In genomic region chr11:68714047-68714856, GRCh38 we compare ENCODE assay signal across 1 cellular context.
TF ChIP-seq lines count a peak whose summit lies in the region.

No MANE protein-coding gene starts in this region.

TF ChIP-seq in HepG2, 621 proteins besides CTCF, POLR2A, EP300 and RAD21:
- TF ChIP-seq REST (IDR thresholded peaks at IDR 0.05; ENCODE audit: borderline replicate concordance in 1 of 2, low read depth in 1 of 2, low read length in 2 of 2), result peak; percentile 22 to 82
- no peak for TF ChIP-seq ZNF782 (CRISPR knock-in tag; IDR thresholded peaks at IDR 0.05; ENCODE audit: borderline replicate concordance)
- TF ChIP-seq MBD4 (IDR thresholded peaks at IDR 0.05; ENCODE audit: borderline replicate concordance, low read length), result no peak
- no peak for TF ChIP-seq REPIN1 (CRISPR knock-in tag; IDR thresholded peaks at IDR 0.05; ENCODE audit: borderline replicate concordance, low read depth)
- TF ChIP-seq MIER2 (CRISPR knock-in tag; IDR thresholded peaks at IDR 0.05), result 0 out of 2 replicates have a peak, but pooled peaks have one; percentile 34
- no peak for TF ChIP-seq TP53 (CRISPR knock-in tag; conservative IDR thresholded peaks at IDR 0.05)
- TF ChIP-seq DMAP1 (CRISPR knock-in tag; IDR thresholded peaks at IDR 0.05), result no peak
- no peak for TF ChIP-seq ZBTB33 (CRISPR knock-in tag; IDR thresholded peaks at IDR 0.05)
- no peak for TF ChIP-seq DDIT3 (CRISPR knock-in tag; IDR thresholded peaks at IDR 0.05)
- no peak for TF ChIP-seq RERE (CRISPR knock-in tag; IDR thresholded peaks at IDR 0.05; ENCODE audit: low read depth)
- TF ChIP-seq ZNF549 (CRISPR knock-in tag; IDR thresholded peaks at IDR 0.05), result no peak
- TF ChIP-seq BHLHE40 (IDR thresholded peaks at IDR 0.05; ENCODE audit: low read length), result no peak
- no peak for TF ChIP-seq ZNF773 (CRISPR knock-in tag; IDR thresholded peaks at IDR 0.05; ENCODE audit: borderline replicate concordance)
